ENCODE assay signal across 9 cellular contexts in the genomic region with DNA sequence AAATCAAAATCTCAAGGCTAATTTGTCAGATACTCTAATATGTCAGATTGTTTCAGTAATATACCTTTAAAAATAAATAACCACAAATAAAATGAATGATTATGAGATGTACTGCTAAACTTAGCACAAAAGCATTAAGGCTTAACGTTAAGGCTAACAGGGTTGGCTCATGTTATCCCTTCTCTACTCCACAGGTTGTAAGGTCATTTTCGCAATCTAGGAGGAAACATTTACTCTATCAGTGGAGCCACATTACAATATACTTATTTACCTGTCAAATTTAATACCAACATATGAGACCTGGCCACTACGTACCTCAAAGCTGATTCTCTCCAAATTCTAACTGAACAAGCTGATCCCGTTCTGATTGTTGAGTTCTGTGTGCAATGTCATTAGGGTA.
"Had no signal": no experiment of that assay in that cellular context is flagged by ENCODE, and none has a peak within 500 bp of the region (broad histone marks: within the 10 kb centered on the region; RNA-seq: fewer than 3 reads in every experiment).

No MANE protein-coding gene starts in this region.

- H2AFZ ChIP-seq: GM23338 had no signal

- H3K27ac ChIP-seq: HL-60 had no signal

- H3K4me2 ChIP-seq: GM23338 had no signal

- DNase-seq: H9, HCEC 1CT, HFFc6, IMR-90 had no signal

- FAIRE-seq: H1, H54, K562 had no signal

- H3K4me3 ChIP-seq: GM23338, K562 had no signal

- ATAC-seq: GM23338, K562 had no signal
